ENCODE assay signal across 27 cellular contexts in genomic region chr5:150992705-150993104, GRCh38.
"Had no signal": no experiment of that assay in that cellular context is flagged by ENCODE, and none has a peak within 500 bp of the region (broad histone marks: within the 10 kb centered on the region; RNA-seq: fewer than 3 reads in every experiment).

No MANE protein-coding gene starts in this region.

- H3K9me3 ChIP-seq: colonic mucosa, esophagus muscularis mucosa, esophagus squamous epithelium, gastrocnemius medialis, gastroesophageal sphincter had no signal

- DNase-seq: colonic mucosa; cortex of kidney; dermis blood vessel endothelial cell; dorsolateral prefrontal cortex; effector CD4-positive, alpha-beta T cell; effector CD8-positive, alpha-beta T cell; effector memory CD4-positive, alpha-beta T cell; effector memory CD8-positive, alpha-beta T cell; endodermal cell; erythroblast; esophagus squamous epithelium; foreskin fibroblast; foreskin keratinocyte; foreskin melanocyte; gastrocnemius medialis; glutamatergic neuron; head of caudate nucleus; heart left ventricle; heart right ventricle had no signal

- H3K27ac Mint-ChIP-seq: dendritic cell treated with granulocyte-macrophage colony-stimulating factor and Interleukin-4, amounts not matched to agents 40 ng/mL and 50 ng/mL, for 4 days; effector memory CD8-positive, alpha-beta T cell; endodermal cell had no signal

- H3K27ac ChIP-seq: colonic mucosa, dorsolateral prefrontal cortex, epithelial cell of prostate, esophagus muscularis mucosa, esophagus squamous epithelium, foreskin keratinocyte, gastrocnemius medialis, gastroesophageal sphincter, heart left ventricle, heart right ventricle had no signal

- H3K9me3 Mint-ChIP-seq: effector memory CD8-positive, alpha-beta T cell had no signal

- H3K27me3 ChIP-seq: colonic mucosa, dorsolateral prefrontal cortex, esophagus muscularis mucosa, esophagus squamous epithelium, foreskin keratinocyte, gastrocnemius medialis, gastroesophageal sphincter, heart left ventricle, heart right ventricle had no signal

- H3K4me1 ChIP-seq: colonic mucosa, esophagus muscularis mucosa, esophagus squamous epithelium, foreskin keratinocyte, gastrocnemius medialis, gastroesophageal sphincter had no signal

- H3K4me1 Mint-ChIP-seq: endodermal cell had no signal

- H3K4me3 Mint-ChIP-seq: dendritic cell treated with granulocyte-macrophage colony-stimulating factor and Interleukin-4, amounts not matched to agents 40 ng/mL and 50 ng/mL, for 4 days; effector memory CD8-positive, alpha-beta T cell; endodermal cell had no signal

- H3K36me3 ChIP-seq: colonic mucosa, esophagus muscularis mucosa, esophagus squamous epithelium, gastrocnemius medialis, gastroesophageal sphincter, heart left ventricle, heart right ventricle had no signal

- FAIRE-seq: colon, endometrium, endothelial cell of umbilical vein, frontal cortex had no signal

- H3K4me3 ChIP-seq: colonic mucosa, dorsolateral prefrontal cortex, esophagus muscularis mucosa, esophagus squamous epithelium, gastrocnemius medialis, gastroesophageal sphincter, heart left ventricle, heart right ventricle had no signal
